ENCODE assay signal across 1 cellular context in genomic region chr19:19040417-19040816, GRCh38.
TF ChIP-seq lines count a peak whose summit lies in the region.

No MANE protein-coding gene starts in this region.

TF ChIP-seq in liver, 16 proteins besides CTCF, POLR2A, EP300 and RAD21 (continued from another document):
- TF ChIP-seq REST (IDR thresholded peaks at IDR 0.05) (peak; percentile 44), HNF4G (IDR thresholded peaks at IDR 0.05) (no peak), TAF1 (conservative IDR thresholded peaks at IDR 0.05) (no peak), FOXA2 (IDR thresholded peaks at IDR 0.05) (peak; percentile 27), SP1 (IDR thresholded peaks at IDR 0.05) (peak; percentile 30), HNF4A (conservative IDR thresholded peaks at IDR 0.05) (peak; percentile 40 to 67), MAX (IDR thresholded peaks at IDR 0.05) (no peak)
